8 cellular contexts compared by ENCODE assay signal in genomic region chr10:46787321-46787615, GRCh38.
A peak's percentile ranks its signal among the peaks of the same experiment; 100 is the strongest.
DNase-seq lines count a peak whose midpoint lies in the region; ATAC-seq and TF ChIP-seq lines count a peak whose summit lies in the region.

No MANE protein-coding gene starts in this region.

- no peaks in the 10 kb centered on the region for H3K79me2 ChIP-seq in DOHH2 (ENCODE audit: control insufficient read depth, low read length)

- peak; percentile 31 for ATAC-seq in body of pancreas

- TF ChIP-seq POLR2A in body of pancreas (IDR thresholded peaks at IDR 0.05) = no peak

- H3K27me3 ChIP-seq in DOHH2 (ENCODE audit: control insufficient read depth, low read length) = no peaks in the 10 kb centered on the region
- no peaks in the 10 kb centered on the region for H3K27me3 ChIP-seq in HAP-1 (ENCODE audit: low read depth)
- H3K27me3 ChIP-seq in NT2/D1 (ENCODE audit: insufficient read depth, insufficient read length) = no peaks in the 10 kb centered on the region
- H3K27me3 ChIP-seq in body of pancreas = no peaks in the 10 kb centered on the region
- H3K27me3 ChIP-seq in iPS-15b (ENCODE audit: control insufficient read depth, insufficient read depth, low read length) = no peaks in the 10 kb centered on the region

- H3K9me2 ChIP-seq in DOHH2 (replicated peaks; ENCODE audit: control insufficient read depth, low read length) = no peaks in the 10 kb centered on the region

- WGBS in body of pancreas, 2 donors = 4 to 5% methylated on average over 4 to 6 of the region's 6 CpGs

- peak overlapping the region; percentile 80 for H3K9ac ChIP-seq in NT2/D1 (ENCODE audit: insufficient read length, low read depth)
- H3K9ac ChIP-seq in iPS-15b (ENCODE audit: low read depth, low read length) = peak overlapping the region; percentile 70

- H4K20me1 ChIP-seq in DOHH2 (ENCODE audit: control insufficient read depth, insufficient read depth, low read depth, low read length) = no peaks in the 10 kb centered on the region

- H3K36me3 ChIP-seq in DOHH2 (ENCODE audit: control insufficient read depth, low read length) (no peaks in the 10 kb centered on the region), HAP-1 (replicated peaks) (no peaks in the 10 kb centered on the region), NT2/D1 (ENCODE audit: insufficient read depth, insufficient read length, low read length) (no peaks in the 10 kb centered on the region), body of pancreas (replicated peaks in 1 of 2; ENCODE audit: insufficient read depth in 1 of 2, low read depth in 2 of 2) (no peaks in the 10 kb centered on the region), iPS-15b (ENCODE audit: control insufficient read depth, insufficient read depth, low read length) (no peaks in the 10 kb centered on the region)

- H3K9me3 ChIP-seq in DOHH2 (ENCODE audit: control insufficient read depth, insufficient read depth, low read length) (no peaks in the 10 kb centered on the region), HAP-1 (no peaks in the 10 kb centered on the region), NT2/D1 (ENCODE audit: insufficient read depth, low read length) (no peaks in the 10 kb centered on the region), body of pancreas (no peaks in the 10 kb centered on the region), iPS-15b (ENCODE audit: control insufficient read depth, insufficient read depth, low read length) (no peaks in the 10 kb centered on the region)

- DNase-seq in HAP-1 (ENCODE audit: low spot score in 2 of 2) (no peak), NT2/D1 (ENCODE audit: low read depth, low spot score) (no peak), body of pancreas (peak; percentile 22 to 59 (median 32)), skeletal muscle cell (ENCODE audit: low read depth) (no peak), NCI-H146 treated with DMSO at 0.1 percent for 48 hours (lab: John Stamatoyannopoulos, UW; ENCODE audit: unreplicated experiment) (no peak), NCI-H2107 (lab: John Stamatoyannopoulos, UW) (no peak)

- in situ Hi-C loops in HAP-1 (cut with MboI; ENCODE audit: low sequenced_read_pairs) = no loop called here

- H3F3A ChIP-seq in DOHH2 (ENCODE audit: control insufficient read depth, insufficient read depth) = no peaks in the 10 kb centered on the region

- intact Hi-C loops in body of pancreas (cut with DNase I) = no loop called here

- peak overlapping the region; percentile 63 for H3K4me2 ChIP-seq in DOHH2 (ENCODE audit: low read length)

- H3K4me1 ChIP-seq in DOHH2 (ENCODE audit: control insufficient read depth, low read length) (no peaks in the 10 kb centered on the region), HAP-1 (no peaks in the 10 kb centered on the region), NT2/D1 (ENCODE audit: insufficient read depth, insufficient read length) (no peaks in the 10 kb centered on the region), body of pancreas (no peaks in the 10 kb centered on the region), iPS-15b (ENCODE audit: control insufficient read depth, insufficient read depth, low read length) (no peaks in the 10 kb centered on the region)

- H3K4me3 ChIP-seq in DOHH2 (ENCODE audit: low read length) (peak overlapping the region; percentile 81), HAP-1 (peak overlapping the region; percentile 73), NT2/D1 (ENCODE audit: insufficient read length, low read depth) (peak overlapping the region; percentile 53), body of pancreas (peak overlapping the region in 1 of 2 donors; percentile 52), iPS-15b (ENCODE audit: low read depth, low read length) (peak overlapping the region; percentile 89), skeletal muscle cell (ENCODE audit: low read depth, low read length) (peak overlapping the region; percentile 67)

- no peak overlapping the region for H3K27ac ChIP-seq in DOHH2 (ENCODE audit: low read depth, low read length)
- H3K27ac ChIP-seq in body of pancreas = peak overlapping the region; percentile 44 to 88 (median 86)

- TF ChIP-seq CTCF in DOHH2 (IDR thresholded peaks at IDR 0.05; ENCODE audit: low read depth, low read length, poor library complexity, severe bottlenecking) = no peak
- peak in 4 of 7 experiments; percentile 4 to 28 (median 18) for TF ChIP-seq CTCF in body of pancreas (IDR thresholded peaks at IDR 0.05)

Comparison
In these comparisons a context has a peak if more than half of its experiments do, and no peak if none do; other contexts are left out.
1. DNase-seq: peak in body of pancreas (4 of 4); none in HAP-1 (0 of 2), NT2/D1 (single experiment), skeletal muscle cell (single experiment), NCI-H146 treated with DMSO at 0.1 percent for 48 hours (single experiment) and NCI-H2107 (single experiment).